Comparison of ENCODE assay signal across 8 cellular contexts in the genomic region with DNA sequence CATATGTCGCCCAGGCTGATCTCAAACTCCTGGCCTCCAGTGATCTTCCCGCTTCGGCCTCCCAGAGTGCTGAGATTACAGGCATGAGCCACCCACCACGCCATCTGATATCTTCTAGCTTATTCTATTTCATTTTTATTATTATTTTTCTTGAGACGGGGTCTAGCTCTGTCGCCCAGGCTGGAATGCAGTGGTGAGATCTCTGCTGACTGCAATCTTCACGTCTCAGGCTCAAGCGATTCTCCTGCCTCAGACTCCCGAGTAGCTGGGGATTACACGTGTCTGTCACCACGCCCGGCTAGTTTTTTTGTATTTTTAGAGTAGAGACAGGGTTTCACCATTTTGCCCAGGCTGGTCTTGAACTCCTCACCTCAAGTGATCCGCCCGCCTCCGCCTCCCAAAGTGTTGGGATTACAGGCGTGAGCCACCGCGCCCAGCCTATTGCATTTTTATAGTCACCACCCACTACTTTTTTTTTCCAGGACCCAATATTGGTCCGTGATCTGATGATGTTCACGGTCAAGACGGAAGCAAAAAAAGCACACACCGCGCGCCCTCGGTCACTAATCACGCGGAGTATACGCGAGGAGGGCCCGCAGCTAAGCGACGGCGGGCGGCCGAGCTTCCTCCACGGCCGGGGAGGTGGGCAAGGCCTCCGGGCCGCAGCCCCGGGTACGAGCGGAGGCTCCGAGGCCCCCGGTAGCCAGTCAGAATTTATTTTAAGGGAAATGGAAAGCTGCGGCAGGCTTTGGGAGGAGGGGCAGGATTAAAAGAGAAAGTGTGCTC. TPM values are rescaled to one million over a fixed set of nuclear protein-coding genes. Genes with fewer than 3 reads are reported as not detected.
DNase-seq lines count a peak whose midpoint lies in the region; ATAC-seq and TF ChIP-seq lines count a peak whose summit lies in the region.

No MANE protein-coding gene starts in this region.

- TF ChIP-seq CTCF in IMR-90 (conservative IDR thresholded peaks at IDR 0.05; ENCODE audit: low read depth, low read length): no peak

- peak overlapping the region; percentile 43 for H4K91ac ChIP-seq in IMR-90 (ENCODE audit: insufficient read depth, low read depth, low read length)

- peak overlapping the region; percentile 52 for H3K9ac ChIP-seq in IMR-90 (ENCODE audit: low read depth, low read length)
- H3K9ac ChIP-seq in adipocyte (ENCODE audit: low read length): peak overlapping the region; percentile 87

- H3K56ac ChIP-seq in IMR-90 (ENCODE audit: extremely low read depth, insufficient read depth, low read length): no peak overlapping the region; the same call in 1 of the 2 replicates

- peaks cover 29% of the 10 kb centered on the region for H4K20me1 ChIP-seq in IMR-90 (ENCODE audit: insufficient read depth, low read length)

- CTCF ChIA-PET in IMR-90 (lab: Yijun Ruan, JAX): no interaction called here

- peaks cover 11% of the 10 kb centered on the region for H3K4me1 ChIP-seq in IMR-90 (ENCODE audit: control insufficient read depth, insufficient read depth, low read length)
- H3K4me1 ChIP-seq in adipocyte (ENCODE audit: control insufficient read depth, insufficient read depth, low read length): peaks cover 13% of the 10 kb centered on the region

- peak overlapping the region; percentile 48 for H3K27ac ChIP-seq in IMR-90 (ENCODE audit: insufficient read depth, low read length)

- peaks cover 25% of the 10 kb centered on the region for H3K27me3 ChIP-seq in IMR-90 (ENCODE audit: control insufficient read depth, insufficient read depth, low read length)
- peaks cover 31% of the 10 kb centered on the region for H3K27me3 ChIP-seq in adipocyte (replicated peaks; ENCODE audit: control insufficient read depth, insufficient read depth, low read length)

- H3K36me3 Mint-ChIP-seq in stimulated activated memory B cell treated with anti-CD40 and anti-IgM and Interleukin-4, amounts not matched to agents 10 μg/mL and 1 μg/mL and 100 μg/mL, for 72 hours: peaks cover 20% of the 10 kb centered on the region

- H2AK5ac ChIP-seq in IMR-90 (ENCODE audit: low read depth, low read length): no peak overlapping the region

- peak overlapping the region; percentile 64 for H3K4me2 ChIP-seq in IMR-90 (ENCODE audit: low read depth, low read length)

- H3K4me3 ChIP-seq in GM08714 (ENCODE audit: low read length) (peak overlapping the region; percentile 76; the same call in 1 of the 2 replicates), IMR-90 (ENCODE audit: insufficient read depth, low read depth, low read length) (peak overlapping the region; percentile 73), adipocyte (ENCODE audit: low read length) (peak overlapping the region; percentile 90), iPS-18c (ENCODE audit: insufficient read depth, low read depth, low read length) (peak overlapping the region; percentile 78; the same call in 1 of the 2 replicates)

- DNase-seq in IMR-90 (peak; percentile 61), adipocyte (ENCODE audit: low read depth) (peak; percentile 72), occipital lobe (lab: John Stamatoyannopoulos, UW) (no peak), NCI-H524 (lab: John Stamatoyannopoulos, UW) (no peak)

- peaks cover 27% of the 10 kb centered on the region for H3K4me1 Mint-ChIP-seq in stimulated activated memory B cell treated with anti-CD40 and anti-IgM and Interleukin-4, amounts not matched to agents 10 μg/mL and 1 μg/mL and 100 μg/mL, for 72 hours

- POLR2A ChIA-PET in IMR-90 (lab: Charles Lee; ENCODE audit: unreplicated experiment): no interaction called here

- ATAC-seq in GM21526 (IDR thresholded peaks at IDR 0.05; ENCODE audit: low FRiP score, unreplicated experiment) (peak; percentile 7), IMR-90 (ENCODE audit: low read depth) (peak; percentile 2)
- peak; percentile 11 for ATAC-seq in stimulated activated memory B cell treated with anti-CD40 and anti-IgM and Interleukin-4, amounts not matched to agents 10 μg/mL and 1 μg/mL and 100 μg/mL, for 72 hours

- intact Hi-C loops in IMR-90 (cut with micrococcal nuclease): no loop called here

- TF ChIP-seq RAD21 in IMR-90 (IDR thresholded peaks at IDR 0.05; ENCODE audit: low read length): no peak

- peak overlapping the region; percentile 97 for H2AFZ ChIP-seq in IMR-90 (replicated peaks; ENCODE audit: low read length, poor library complexity)

- H3K18ac ChIP-seq in IMR-90 (ENCODE audit: low read depth, low read length): peak overlapping the region; percentile 4; the same call in 1 of the 2 replicates

- H3K79me1 ChIP-seq in IMR-90 (ENCODE audit: low read depth in 1 of 2, low read length in 2 of 2): peaks cover 20 to 32% of the 10 kb centered on the region in 2 experiments

- in situ Hi-C loops in IMR-90 (cut with MboI; ENCODE audit: low sequenced_read_pairs): no loop called here

- H4K8ac ChIP-seq in IMR-90 (ENCODE audit: low read depth in 2 of 2, low read length in 2 of 2): peak overlapping the region; percentile 43 to 84; a peak in 3 of 4 replicates

- H3K36me3 ChIP-seq in IMR-90 (ENCODE audit: control insufficient read depth, insufficient read depth, low read length) (peaks cover 15% of the 10 kb centered on the region), adipocyte (ENCODE audit: control insufficient read depth, insufficient read depth, low read length, severe bottlenecking) (peaks cover 11% of the 10 kb centered on the region)

- H3K4me3 Mint-ChIP-seq in stimulated activated memory B cell treated with anti-CD40 and anti-IgM and Interleukin-4, amounts not matched to agents 10 μg/mL and 1 μg/mL and 100 μg/mL, for 72 hours: peak overlapping the region; percentile 85

- H2BK120ac ChIP-seq in IMR-90 (ENCODE audit: low read depth, low read length): peak overlapping the region; percentile 66

- peak overlapping the region; percentile 11 for H4K5ac ChIP-seq in IMR-90 (ENCODE audit: low read depth, low read length)

- H3K9me3 Mint-ChIP-seq in stimulated activated memory B cell treated with anti-CD40 and anti-IgM and Interleukin-4, amounts not matched to agents 10 μg/mL and 1 μg/mL and 100 μg/mL, for 72 hours: no peaks in the 10 kb centered on the region

- H2BK15ac ChIP-seq in IMR-90 (ENCODE audit: low read depth, low read length): no peak overlapping the region

- H2BK5ac ChIP-seq in IMR-90 (ENCODE audit: low read depth, low read length, poor library complexity, severe bottlenecking): peak overlapping the region; percentile 77

- H3K9me3 ChIP-seq in IMR-90 (ENCODE audit: control insufficient read depth, insufficient read depth, low read length): peaks cover 3% of the 10 kb centered on the region; the same call in 1 of the 2 replicates
- no peaks in the 10 kb centered on the region for H3K9me3 ChIP-seq in adipocyte (ENCODE audit: control insufficient read depth, low read length)
- no peaks in the 10 kb centered on the region for H3K9me3 ChIP-seq in iPS-18c (ENCODE audit: control insufficient read depth, insufficient read depth, low read length)

- peak overlapping the region; percentile 89 for H3K27ac Mint-ChIP-seq in stimulated activated memory B cell treated with anti-CD40 and anti-IgM and Interleukin-4, amounts not matched to agents 10 μg/mL and 1 μg/mL and 100 μg/mL, for 72 hours

- BruUV-seq in IMR-90 (replicated peaks; lab: Mats Ljungman, UMichigan): no TSS peak

- dilution Hi-C loops in IMR-90 (cut with HindIII; ENCODE audit: low sequenced_read_pairs, unreplicated experiment): no loop called here

- H2BK20ac ChIP-seq in IMR-90 (ENCODE audit: low read depth, low read length): no peak overlapping the region

- peak overlapping the region; percentile 60; the same call in 1 of the 2 replicates for H3K23ac ChIP-seq in IMR-90 (ENCODE audit: low read depth, low read length)

- no peaks in the 10 kb centered on the region for H3K27me3 Mint-ChIP-seq in stimulated activated memory B cell treated with anti-CD40 and anti-IgM and Interleukin-4, amounts not matched to agents 10 μg/mL and 1 μg/mL and 100 μg/mL, for 72 hours

- 6% methylated on average over 23 of the region's 45 CpGs; no CpG with 5 or more reads in 1 of the 2 experiments for WGBS in IMR-90 (ENCODE audit: extremely low coverage in 2 of 2, insufficient read length in 1 of 2), 2 experiments

- TF ChIP-seq POLR2A in IMR-90 (IDR thresholded peaks at IDR 0.05; ENCODE audit: low read depth, low read length): no peak

- H3K14ac ChIP-seq in IMR-90 (replicated peaks; ENCODE audit: low read depth, low read length): peak overlapping the region; percentile 64

- peak overlapping the region; percentile 91 for H2AK9ac ChIP-seq in IMR-90 (replicated peaks; ENCODE audit: low read depth, low read length, poor library complexity)

- H3K9me1 ChIP-seq in IMR-90 (ENCODE audit: insufficient read depth, low read length): peaks cover 15% of the 10 kb centered on the region

- peak overlapping the region; percentile 50 for H3K4ac ChIP-seq in IMR-90 (ENCODE audit: low read depth, low read length)

TF ChIP-seq in IMR-90, 13 proteins besides CTCF, POLR2A, EP300 and RAD21 (continues in another document):
- 0 out of 2 replicates have a peak, but pooled peaks have one; percentile 7 for TF ChIP-seq MAFK (IDR thresholded peaks at IDR 0.05; ENCODE audit: low read depth, low read length)
- TF ChIP-seq USF2 (IDR thresholded peaks at IDR 0.05; ENCODE audit: low read depth, low read length): 0 out of 2 replicates have a peak, but pooled peaks have one; percentile 1

RNA-seq across cellular contexts. Expression of gene LSM14B, which starts 1.1 kb away (rescaled TPM):
- 23.7 and 30.6 TPM in 2 replicates for total RNA-seq in IMR-90 (2012; rRNA removed)
- polyA plus RNA-seq in IMR-90 (2012; rRNA removed): 41.1 and 46.7 TPM in 2 replicates
- 21.4 and 47.8 TPM in 2 replicates for polyA plus RNA-seq in IMR-90 (2012; cell fraction: cytosol; rRNA removed)
- 41.4 and 44.4 TPM in 2 replicates for polyA plus RNA-seq in IMR-90 (2012; cell fraction: nucleus; rRNA removed; ENCODE audit: low replicate concordance)
- total RNA-seq in occipital lobe: 92.6 TPM

RNA-seq across cellular contexts. Expression of gene PSMA7, which starts 22.0 kb away (rescaled TPM):
- total RNA-seq in IMR-90 (2012; rRNA removed): 458 and 487 TPM in 2 replicates
- polyA plus RNA-seq in IMR-90 (2012; rRNA removed): 417 and 520 TPM in 2 replicates
- 774 and 987 TPM in 2 replicates for polyA plus RNA-seq in IMR-90 (2012; cell fraction: cytosol; rRNA removed)
- polyA plus RNA-seq in IMR-90 (2012; cell fraction: nucleus; rRNA removed; ENCODE audit: low replicate concordance): 366 and 428 TPM in 2 replicates
- 107 TPM for total RNA-seq in occipital lobe

RNA-seq across cellular contexts. Expression of gene SS18L1, which starts 22.4 kb away (rescaled TPM):
- total RNA-seq in IMR-90 (2012; rRNA removed) (8.1 and 10.6 TPM in 2 replicates), occipital lobe (75.0 TPM)
- 12.2 and 15.6 TPM in 2 replicates for polyA plus RNA-seq in IMR-90 (2012; rRNA removed)
- 3.6 and 10.0 TPM in 2 replicates for polyA plus RNA-seq in IMR-90 (2012; cell fraction: cytosol; rRNA removed)
- polyA plus RNA-seq in IMR-90 (2012; cell fraction: nucleus; rRNA removed; ENCODE audit: low replicate concordance): 32.8 and 87.5 TPM in 2 replicates

RNA-seq across cellular contexts. Expression of gene TAF4, which starts 55.5 kb away (rescaled TPM):
- 1.4 and 1.7 TPM in 2 replicates for total RNA-seq in IMR-90 (2012; rRNA removed)
- polyA plus RNA-seq in IMR-90 (2012; rRNA removed): 4.9 and 5.1 TPM in 2 replicates
- polyA plus RNA-seq in IMR-90 (2012; cell fraction: cytosol; rRNA removed): 4.7 and 9.8 TPM in 2 replicates
- 15.8 and 40.0 TPM in 2 replicates for polyA plus RNA-seq in IMR-90 (2012; cell fraction: nucleus; rRNA removed; ENCODE audit: low replicate concordance)
- total RNA-seq in occipital lobe: 8.6 TPM

Comparison
In these comparisons a context has a peak if more than half of its experiments do, and no peak if none do; other contexts are left out.
1. DNase-seq: peak in IMR-90 (single experiment) and adipocyte (single experiment); none in occipital lobe (single experiment) and NCI-H524 (0 of 2).
2. Peak in every context shown above with its lines, with median percentiles within 50 percentile points of each other: H3K4me3 ChIP-seq and ATAC-seq.